ENCODE assay signal across 1 cellular context in genomic region chr12:68291396-68292036, GRCh38.
A peak's percentile ranks its signal among the peaks of the same experiment; 100 is the strongest.
TF ChIP-seq lines count a peak whose summit lies in the region.

No MANE protein-coding gene starts in this region.

TF ChIP-seq in K562, 482 proteins besides CTCF, POLR2A, EP300 and RAD21:
- TF ChIP-seq NR3C1 (CRISPR knock-in tag; IDR thresholded peaks at IDR 0.05) (no peak), FOSL1 (tag; conservative IDR thresholded peaks at IDR 0.05) (0 out of 2 replicates have a peak, but pooled peaks have one; percentile 30), ZNF140 (CRISPR knock-in tag; IDR thresholded peaks at IDR 0.05) (no peak), ATF3 (IDR thresholded peaks at IDR 0.05) (peak; percentile 39), ATF3 (CRISPR knock-in tag; conservative IDR thresholded peaks at IDR 0.05) (no peak), TGIF2 (CRISPR knock-in tag; IDR thresholded peaks at IDR 0.05) (no peak), NUFIP1 (IDR thresholded peaks at IDR 0.05; ENCODE audit: partially characterized antibody) (no peak)
TF ChIP-seq in K562: peak in this region for 2.
